ENCODE assay signal across 1 cellular context in the genomic region with DNA sequence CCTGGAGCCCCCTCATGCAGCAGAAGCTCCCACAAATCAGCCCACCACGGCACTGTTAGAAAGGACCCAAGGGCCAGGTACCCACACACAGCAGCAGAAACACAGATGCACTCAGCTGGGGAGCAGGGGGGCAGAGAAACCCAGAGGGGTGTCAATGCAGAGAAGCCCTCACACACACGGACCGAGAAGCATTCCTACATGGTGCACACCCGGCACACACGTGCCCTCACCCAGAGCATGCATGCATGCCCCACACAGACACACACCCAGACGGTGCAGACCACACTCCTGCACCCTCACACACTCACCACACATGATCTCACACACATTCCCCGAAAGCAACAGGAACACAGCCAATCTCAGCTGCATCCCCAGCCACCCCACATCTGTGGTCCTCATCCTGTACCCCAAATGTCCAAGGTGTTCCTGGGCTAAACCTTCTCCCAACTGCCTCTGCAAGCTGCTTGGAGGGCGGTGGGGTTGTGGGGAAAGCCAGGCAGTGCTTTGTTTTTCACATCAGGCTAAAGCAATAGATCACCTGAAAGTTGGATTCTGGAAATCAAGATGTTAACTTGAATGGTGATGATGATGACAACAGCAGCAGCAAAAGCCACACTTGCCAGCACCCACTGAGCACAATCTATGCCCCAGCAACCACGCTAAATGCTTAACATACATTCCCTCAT.
TF ChIP-seq lines count a peak whose summit lies in the region.

No MANE protein-coding gene starts in this region.

TF ChIP-seq in GM23338, 12 proteins besides CTCF, POLR2A, EP300 and RAD21:
- TF ChIP-seq, protein P1, sequence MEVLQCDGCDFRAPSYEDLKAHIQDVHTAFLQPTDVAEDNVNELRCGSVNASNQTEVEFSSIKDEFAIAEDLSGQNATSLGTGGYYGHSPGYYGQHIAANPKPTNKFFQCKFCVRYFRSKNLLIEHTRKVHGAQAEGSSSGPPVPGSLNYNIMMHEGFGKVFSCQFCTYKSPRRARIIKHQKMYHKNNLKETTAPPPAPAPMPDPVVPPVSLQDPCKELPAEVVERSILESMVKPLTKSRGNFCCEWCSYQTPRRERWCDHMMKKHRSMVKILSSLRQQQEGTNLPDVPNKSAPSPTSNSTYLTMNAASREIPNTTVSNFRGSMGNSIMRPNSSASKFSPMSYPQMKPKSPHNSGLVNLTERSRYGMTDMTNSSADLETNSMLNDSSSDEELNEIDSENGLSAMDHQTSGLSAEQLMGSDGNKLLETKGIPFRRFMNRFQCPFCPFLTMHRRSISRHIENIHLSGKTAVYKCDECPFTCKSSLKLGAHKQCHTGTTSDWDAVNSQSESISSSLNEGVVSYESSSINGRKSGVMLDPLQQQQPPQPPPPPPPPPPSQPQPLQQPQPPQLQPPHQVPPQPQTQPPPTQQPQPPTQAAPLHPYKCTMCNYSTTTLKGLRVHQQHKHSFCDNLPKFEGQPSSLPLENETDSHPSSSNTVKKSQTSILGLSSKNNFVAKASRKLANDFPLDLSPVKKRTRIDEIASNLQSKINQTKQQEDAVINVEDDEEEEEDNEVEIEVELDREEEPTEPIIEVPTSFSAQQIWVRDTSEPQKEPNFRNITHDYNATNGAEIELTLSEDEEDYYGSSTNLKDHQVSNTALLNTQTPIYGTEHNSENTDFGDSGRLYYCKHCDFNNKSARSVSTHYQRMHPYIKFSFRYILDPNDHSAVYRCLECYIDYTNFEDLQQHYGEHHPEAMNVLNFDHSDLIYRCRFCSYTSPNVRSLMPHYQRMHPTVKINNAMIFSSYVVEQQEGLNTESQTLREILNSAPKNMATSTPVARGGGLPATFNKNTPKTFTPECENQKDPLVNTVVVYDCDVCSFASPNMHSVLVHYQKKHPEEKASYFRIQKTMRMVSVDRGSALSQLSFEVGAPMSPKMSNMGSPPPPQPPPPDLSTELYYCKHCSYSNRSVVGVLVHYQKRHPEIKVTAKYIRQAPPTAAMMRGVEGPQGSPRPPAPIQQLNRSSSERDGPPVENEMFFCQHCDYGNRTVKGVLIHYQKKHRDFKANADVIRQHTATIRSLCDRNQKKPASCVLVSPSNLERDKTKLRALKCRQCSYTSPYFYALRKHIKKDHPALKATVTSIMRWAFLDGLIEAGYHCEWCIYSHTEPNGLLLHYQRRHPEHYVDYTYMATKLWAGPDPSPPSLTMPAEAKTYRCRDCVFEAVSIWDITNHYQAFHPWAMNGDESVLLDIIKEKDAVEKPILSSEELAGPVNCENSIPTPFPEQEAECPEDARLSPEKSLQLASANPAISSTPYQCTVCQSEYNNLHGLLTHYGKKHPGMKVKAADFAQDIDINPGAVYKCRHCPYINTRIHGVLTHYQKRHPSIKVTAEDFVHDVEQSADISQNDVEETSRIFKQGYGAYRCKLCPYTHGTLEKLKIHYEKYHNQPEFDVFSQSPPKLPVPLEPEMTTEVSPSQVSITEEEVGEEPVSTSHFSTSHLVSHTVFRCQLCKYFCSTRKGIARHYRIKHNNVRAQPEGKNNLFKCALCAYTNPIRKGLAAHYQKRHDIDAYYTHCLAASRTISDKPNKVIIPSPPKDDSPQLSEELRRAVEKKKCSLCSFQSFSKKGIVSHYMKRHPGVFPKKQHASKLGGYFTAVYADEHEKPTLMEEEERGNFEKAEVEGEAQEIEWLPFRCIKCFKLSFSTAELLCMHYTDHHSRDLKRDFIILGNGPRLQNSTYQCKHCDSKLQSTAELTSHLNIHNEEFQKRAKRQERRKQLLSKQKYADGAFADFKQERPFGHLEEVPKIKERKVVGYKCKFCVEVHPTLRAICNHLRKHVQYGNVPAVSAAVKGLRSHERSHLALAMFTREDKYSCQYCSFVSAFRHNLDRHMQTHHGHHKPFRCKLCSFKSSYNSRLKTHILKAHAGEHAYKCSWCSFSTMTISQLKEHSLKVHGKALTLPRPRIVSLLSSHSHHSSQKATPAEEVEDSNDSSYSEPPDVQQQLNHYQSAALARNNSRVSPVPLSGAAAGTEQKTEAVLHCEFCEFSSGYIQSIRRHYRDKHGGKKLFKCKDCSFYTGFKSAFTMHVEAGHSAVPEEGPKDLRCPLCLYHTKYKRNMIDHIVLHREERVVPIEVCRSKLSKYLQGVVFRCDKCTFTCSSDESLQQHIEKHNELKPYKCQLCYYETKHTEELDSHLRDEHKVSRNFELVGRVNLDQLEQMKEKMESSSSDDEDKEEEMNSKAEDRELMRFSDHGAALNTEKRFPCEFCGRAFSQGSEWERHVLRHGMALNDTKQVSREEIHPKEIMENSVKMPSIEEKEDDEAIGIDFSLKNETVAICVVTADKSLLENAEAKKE (CRISPR knock-in tag; IDR thresholded peaks at IDR 0.05), result no peak
- no peak for TF ChIP-seq NANOG (IDR thresholded peaks at IDR 0.05; ENCODE audit: borderline replicate concordance)
- no peak for TF ChIP-seq CREB1 (CRISPR knock-in tag; IDR thresholded peaks at IDR 0.05; ENCODE audit: low read depth)
- no peak for TF ChIP-seq ZNF114 (CRISPR knock-in tag; IDR thresholded peaks at IDR 0.05)
- TF ChIP-seq JUNB (IDR thresholded peaks at IDR 0.05; ENCODE audit: unreplicated experiment), result no peak
- TF ChIP-seq POLR2AphosphoS5 (IDR thresholded peaks at IDR 0.05; ENCODE audit: low read depth), result no peak
- no peak for TF ChIP-seq ZNF331 (CRISPR knock-in tag; IDR thresholded peaks at IDR 0.05; ENCODE audit: low read depth)
- no peak for TF ChIP-seq EZH2 (IDR thresholded peaks at IDR 0.05; ENCODE audit: low read depth, unreplicated experiment)
- TF ChIP-seq, protein P2, sequence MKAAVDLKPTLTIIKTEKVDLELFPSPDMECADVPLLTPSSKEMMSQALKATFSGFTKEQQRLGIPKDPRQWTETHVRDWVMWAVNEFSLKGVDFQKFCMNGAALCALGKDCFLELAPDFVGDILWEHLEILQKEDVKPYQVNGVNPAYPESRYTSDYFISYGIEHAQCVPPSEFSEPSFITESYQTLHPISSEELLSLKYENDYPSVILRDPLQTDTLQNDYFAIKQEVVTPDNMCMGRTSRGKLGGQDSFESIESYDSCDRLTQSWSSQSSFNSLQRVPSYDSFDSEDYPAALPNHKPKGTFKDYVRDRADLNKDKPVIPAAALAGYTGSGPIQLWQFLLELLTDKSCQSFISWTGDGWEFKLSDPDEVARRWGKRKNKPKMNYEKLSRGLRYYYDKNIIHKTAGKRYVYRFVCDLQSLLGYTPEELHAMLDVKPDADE (IDR thresholded peaks at IDR 0.05), result no peak
- TF ChIP-seq, protein P3, sequence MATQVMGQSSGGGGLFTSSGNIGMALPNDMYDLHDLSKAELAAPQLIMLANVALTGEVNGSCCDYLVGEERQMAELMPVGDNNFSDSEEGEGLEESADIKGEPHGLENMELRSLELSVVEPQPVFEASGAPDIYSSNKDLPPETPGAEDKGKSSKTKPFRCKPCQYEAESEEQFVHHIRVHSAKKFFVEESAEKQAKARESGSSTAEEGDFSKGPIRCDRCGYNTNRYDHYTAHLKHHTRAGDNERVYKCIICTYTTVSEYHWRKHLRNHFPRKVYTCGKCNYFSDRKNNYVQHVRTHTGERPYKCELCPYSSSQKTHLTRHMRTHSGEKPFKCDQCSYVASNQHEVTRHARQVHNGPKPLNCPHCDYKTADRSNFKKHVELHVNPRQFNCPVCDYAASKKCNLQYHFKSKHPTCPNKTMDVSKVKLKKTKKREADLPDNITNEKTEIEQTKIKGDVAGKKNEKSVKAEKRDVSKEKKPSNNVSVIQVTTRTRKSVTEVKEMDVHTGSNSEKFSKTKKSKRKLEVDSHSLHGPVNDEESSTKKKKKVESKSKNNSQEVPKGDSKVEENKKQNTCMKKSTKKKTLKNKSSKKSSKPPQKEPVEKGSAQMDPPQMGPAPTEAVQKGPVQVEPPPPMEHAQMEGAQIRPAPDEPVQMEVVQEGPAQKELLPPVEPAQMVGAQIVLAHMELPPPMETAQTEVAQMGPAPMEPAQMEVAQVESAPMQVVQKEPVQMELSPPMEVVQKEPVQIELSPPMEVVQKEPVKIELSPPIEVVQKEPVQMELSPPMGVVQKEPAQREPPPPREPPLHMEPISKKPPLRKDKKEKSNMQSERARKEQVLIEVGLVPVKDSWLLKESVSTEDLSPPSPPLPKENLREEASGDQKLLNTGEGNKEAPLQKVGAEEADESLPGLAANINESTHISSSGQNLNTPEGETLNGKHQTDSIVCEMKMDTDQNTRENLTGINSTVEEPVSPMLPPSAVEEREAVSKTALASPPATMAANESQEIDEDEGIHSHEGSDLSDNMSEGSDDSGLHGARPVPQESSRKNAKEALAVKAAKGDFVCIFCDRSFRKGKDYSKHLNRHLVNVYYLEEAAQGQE (IDR thresholded peaks at IDR 0.05; ENCODE audit: unreplicated experiment), result no peak
- no peak for TF ChIP-seq STAT1 (IDR thresholded peaks at IDR 0.05; ENCODE audit: unreplicated experiment)
- no peak for TF ChIP-seq EZH2phosphoT487 (IDR thresholded peaks at IDR 0.05; ENCODE audit: unreplicated experiment)
